ENCODE assay signal across 1 cellular context in genomic region chr3:119220970-119221667, GRCh38.
TF ChIP-seq lines count a peak whose summit lies in the region.

No MANE protein-coding gene starts in this region.

TF ChIP-seq in HepG2, 621 proteins besides CTCF, POLR2A, EP300 and RAD21:
- no peak for TF ChIP-seq MXD3 (CRISPR knock-in tag; IDR thresholded peaks at IDR 0.05)
- no peak for TF ChIP-seq MAFK (conservative IDR thresholded peaks at IDR 0.05 in 1 of 2, IDR thresholded peaks at IDR 0.05 in 1 of 2; ENCODE audit: low read length in 2 of 2)
- TF ChIP-seq BHLHE40 (IDR thresholded peaks at IDR 0.05; ENCODE audit: low read length): no peak
- no peak for TF ChIP-seq NPAS2 (CRISPR knock-in tag; IDR thresholded peaks at IDR 0.05; ENCODE audit: borderline replicate concordance)
- TF ChIP-seq HNRNPL (IDR thresholded peaks at IDR 0.05; ENCODE audit: low read depth, low read length): no peak
